ENCODE assay signal across 25 cellular contexts in genomic region chr9:128729766-128730517, GRCh38.
DNase-seq lines count a peak whose midpoint lies in the region; ATAC-seq and TF ChIP-seq lines count a peak whose summit lies in the region.
"Had no signal": no experiment of that assay in that cellular context is flagged by ENCODE, and none has a peak within 500 bp of the region (broad histone marks: within the 10 kb centered on the region; RNA-seq: fewer than 3 reads in every experiment).

No MANE protein-coding gene starts in this region.

- no peaks in the 10 kb centered on the region for H4K20me1 ChIP-seq in BLaER1

- H3K4me3 ChIP-seq in BLaER1 (no peak overlapping the region), HUES6 (ENCODE audit: low read depth, low read length) (no peak overlapping the region), WERI-Rb-1 (ENCODE audit: low read depth, low read length) (no peak overlapping the region)
- H3K4me3 ChIP-seq: dorsolateral prefrontal cortex, pancreas, right atrium auricular region, spleen, suprapubic skin had no signal

- H3K27ac ChIP-seq in BLaER1 (peak overlapping the region; percentile 64; the same call in 1 of the 2 replicates), HUES6 (ENCODE audit: low read depth, low read length) (peak overlapping the region; percentile 41; the same call in 1 of the 2 replicates), WERI-Rb-1 (peak overlapping the region; percentile 16)
- H3K27ac ChIP-seq: pancreas, right atrium auricular region, suprapubic skin had no signal

- H3K36me3 ChIP-seq in BLaER1 (peaks cover 35% of the 10 kb centered on the region), HUES6 (ENCODE audit: control insufficient read depth, insufficient read depth, low read length) (peaks cover 6% of the 10 kb centered on the region), WERI-Rb-1 (peaks cover 20% of the 10 kb centered on the region)
- H3K36me3 ChIP-seq: pancreas had no signal

- peaks cover 55% of the 10 kb centered on the region for H3K4me1 ChIP-seq in BLaER1
- H3K4me1 ChIP-seq in HUES6 (ENCODE audit: control insufficient read depth, insufficient read depth, low read length), result peaks cover 6% of the 10 kb centered on the region; the same call in 1 of the 2 replicates
- H3K4me1 ChIP-seq: Caco-2, pancreas had no signal

- H3K27me3 ChIP-seq in BLaER1, result no peaks in the 10 kb centered on the region
- no peaks in the 10 kb centered on the region for H3K27me3 ChIP-seq in HUES6 (ENCODE audit: control insufficient read depth, insufficient read depth, low read length)
- H3K27me3 ChIP-seq in WERI-Rb-1 (ENCODE audit: insufficient read depth, low read depth, severe bottlenecking), result no peaks in the 10 kb centered on the region
- H3K27me3 ChIP-seq: dorsolateral prefrontal cortex, pancreas, right atrium auricular region, spleen, suprapubic skin had no signal

- DNase-seq in WERI-Rb-1 (no peak), left kidney (ENCODE audit: low read depth, low spot score) (peak; percentile 35), epidermal melanocyte (ENCODE audit: insufficient read length, low spot score) (no peak)
- DNase-seq in stimulated activated CD4-positive, alpha-beta T cell treated with anti-CD3 and anti-CD28 coated beads, Interleukin-4, amount 100 ng/mL, for 4 hours, result no peak
- DNase-seq: activated gamma-delta T cell treated with Interleukin-2 at 50 U/mL for 16 hours; activated naive CD8-positive, alpha-beta T cell treated with anti-CD3 and anti-CD28 coated beads, Interleukin-2, amount 50 U/mL, for 24 hours; activated T-cell treated with anti-CD3 and anti-CD28 coated beads for 4 hours; Caco-2; cerebellar nuclear complex; DMS79 treated with DMSO at 0.1 percent for 48 hours; HCEC 1CT; Karpas-422; natural killer cell; NCI-H146; NCI-H526 treated with DMSO at 0.1 percent for 48 hours; pancreas; spleen; T-helper 2 cell had no signal

- peak overlapping the region; percentile 49 for H3K4me2 ChIP-seq in BLaER1

- H3K9me3 ChIP-seq in BLaER1 (no peaks in the 10 kb centered on the region), HUES6 (ENCODE audit: control insufficient read depth, insufficient read depth, low read depth, low read length) (no peaks in the 10 kb centered on the region), WERI-Rb-1 (ENCODE audit: severe bottlenecking) (no peaks in the 10 kb centered on the region)
- H3K9me3 ChIP-seq: Caco-2, pancreas, right atrium auricular region, spleen, suprapubic skin had no signal

- TF ChIP-seq CTCF in WERI-Rb-1 (IDR thresholded peaks at IDR 0.05; ENCODE audit: low read depth, low read length), result no peak

- ATAC-seq in HG02970 (IDR thresholded peaks at IDR 0.05; ENCODE audit: low FRiP score, unreplicated experiment) (no peak), HG03565 (IDR thresholded peaks at IDR 0.05; ENCODE audit: unreplicated experiment) (no peak)
- ATAC-seq: activated naive CD8-positive, alpha-beta T cell treated with anti-CD3 and anti-CD28 coated beads, Interleukin-2, amount 50 U/mL, for 24 hours; natural killer cell; pancreas had no signal

- H3K9ac ChIP-seq in BLaER1 (peak overlapping the region; percentile 36), HUES6 (ENCODE audit: low read length) (no peak overlapping the region)
